10 cellular contexts compared by ENCODE assay signal in genomic region chr15:40381818-40382529, GRCh38. TPM values are rescaled to one million over a fixed set of nuclear protein-coding genes. Genes with fewer than 3 reads are reported as not detected.
DNase-seq lines count a peak whose midpoint lies in the region; ATAC-seq and TF ChIP-seq lines count a peak whose summit lies in the region.
"Had no signal": no experiment of that assay in that cellular context is flagged by ENCODE, and none has a peak within 500 bp of the region (broad histone marks: within the 10 kb centered on the region; RNA-seq: fewer than 3 reads in every experiment).

No MANE protein-coding gene starts in this region.

- no peaks in the 10 kb centered on the region for H3F3A ChIP-seq in MM.1S (ENCODE audit: insufficient read depth, low read length)
- no peaks in the 10 kb centered on the region for H3F3A ChIP-seq in neural progenitor cell (ENCODE audit: low read depth)

- peak overlapping the region; percentile 93 for H3K4me3 Mint-ChIP-seq in endodermal cell
- peak overlapping the region; percentile 99 for H3K4me3 Mint-ChIP-seq in neural progenitor cell

- H4K20me1 ChIP-seq in DND-41 (ENCODE audit: insufficient read depth, low read length) (peaks cover 8% of the 10 kb centered on the region; the same call in 1 of the 2 replicates), MM.1S (ENCODE audit: insufficient read depth, low read length) (no peaks in the 10 kb centered on the region), neural progenitor cell (ENCODE audit: low read depth) (peaks cover 14% of the 10 kb centered on the region)

- peaks cover 16% of the 10 kb centered on the region for H3K4me1 Mint-ChIP-seq in endodermal cell
- peaks cover 24% of the 10 kb centered on the region for H3K4me1 Mint-ChIP-seq in neural progenitor cell

- H2AFZ ChIP-seq in DND-41 (ENCODE audit: low read depth, low read length), result peak overlapping the region; percentile 98
- H2AFZ ChIP-seq in MM.1S (ENCODE audit: low read length), result peak overlapping the region; percentile 86
- peak overlapping the region; percentile 75 for H2AFZ ChIP-seq in neural progenitor cell (replicated peaks)

- H3K4me3 ChIP-seq in DND-41 (ENCODE audit: low read depth in 1 of 2, low read length in 2 of 2) (peak overlapping the region in 1 of 2 experiments; percentile 65; a peak in 2 of 4 replicates), MM.1S (ENCODE audit: low read length) (no peak overlapping the region), endodermal cell (ENCODE audit: low read length) (no peak overlapping the region), neural progenitor cell (no peak overlapping the region)

- DNase-seq in DND-41, result no peak
- no peak for DNase-seq in MM.1S
- DNase-seq in endodermal cell, result no peak
- no peak for DNase-seq in neural progenitor cell (ENCODE audit: low spot score)
- no peak for DNase-seq in foreskin keratinocyte
- no peak for DNase-seq in SKM-1 treated with dmso at 0.1 percent for 144 hours (lab: John Stamatoyannopoulos, UW; ENCODE audit: unreplicated experiment)

- H3K36me3 Mint-ChIP-seq in endodermal cell (ENCODE audit: low read depth) (peaks cover 23% of the 10 kb centered on the region), neural progenitor cell (peaks cover 14% of the 10 kb centered on the region)

- TF ChIP-seq CTCF in DND-41 (IDR thresholded peaks at IDR 0.05; ENCODE audit: borderline replicate concordance, extremely low read depth, low read length, poor library complexity, severe bottlenecking) (no peak), MM.1S (IDR thresholded peaks at IDR 0.05; ENCODE audit: low read length) (no peak), endodermal cell (conservative IDR thresholded peaks at IDR 0.05) (no peak), neural progenitor cell (IDR thresholded peaks at IDR 0.05) (no peak), foreskin keratinocyte (conservative IDR thresholded peaks at IDR 0.05) (no peak)

- peaks cover 2% of the 10 kb centered on the region for H3K9me3 Mint-ChIP-seq in endodermal cell
- H3K9me3 Mint-ChIP-seq in neural progenitor cell, result no peaks in the 10 kb centered on the region

- no peaks in the 10 kb centered on the region for H3K27me3 Mint-ChIP-seq in endodermal cell (ENCODE audit: insufficient read depth)
- peaks cover 4% of the 10 kb centered on the region for H3K27me3 Mint-ChIP-seq in neural progenitor cell (ENCODE audit: insufficient read depth, low read depth)

- H3K4me2 ChIP-seq in DND-41 (ENCODE audit: insufficient read depth, low read length), result peak overlapping the region; percentile 50; the same call in 1 of the 2 replicates
- peak overlapping the region; percentile 26; the same call in 1 of the 2 replicates for H3K4me2 ChIP-seq in MM.1S (ENCODE audit: low read depth, low read length)
- no peak overlapping the region for H3K4me2 ChIP-seq in neural progenitor cell

- no peaks in the 10 kb centered on the region for H3K9me2 ChIP-seq in MM.1S (replicated peaks; ENCODE audit: insufficient read depth, low read length)

- H3K36me3 ChIP-seq in DND-41 (ENCODE audit: insufficient read depth, low read length) (peaks cover 25% of the 10 kb centered on the region), MM.1S (replicated peaks; ENCODE audit: insufficient read depth, low read length) (no peaks in the 10 kb centered on the region), endodermal cell (ENCODE audit: control insufficient read depth, insufficient read depth, low read length) (peaks cover 18% of the 10 kb centered on the region), neural progenitor cell (peaks cover 6% of the 10 kb centered on the region)

- ATAC-seq in DND-41 (ENCODE audit: insufficient read depth, low read depth) (no peak), foreskin keratinocyte (no peak), HG03571 (IDR thresholded peaks at IDR 0.05; ENCODE audit: unreplicated experiment) (no peak), GM21529 (IDR thresholded peaks at IDR 0.05; ENCODE audit: unreplicated experiment) (no peak)

- H3K79me2 ChIP-seq in DND-41 (ENCODE audit: insufficient read depth, low read length) (peaks cover 36% of the 10 kb centered on the region), MM.1S (ENCODE audit: low read length) (peaks cover 30% of the 10 kb centered on the region), neural progenitor cell (ENCODE audit: low read depth) (peaks cover 32% of the 10 kb centered on the region)

- H3K9me3 ChIP-seq in DND-41 (ENCODE audit: insufficient read depth, low read length, severe bottlenecking), result no peaks in the 10 kb centered on the region
- H3K9me3 ChIP-seq in MM.1S (replicated peaks; ENCODE audit: insufficient read depth, low read length), result no peaks in the 10 kb centered on the region
- H3K9me3 ChIP-seq in endodermal cell (ENCODE audit: control insufficient read depth, low read length), result peaks cover 8% of the 10 kb centered on the region
- no peaks in the 10 kb centered on the region for H3K9me3 ChIP-seq in neural progenitor cell (ENCODE audit: low read depth)

- no peaks in the 10 kb centered on the region for H3K27me3 ChIP-seq in DND-41 (ENCODE audit: insufficient read depth, low read length, poor library complexity)
- no peaks in the 10 kb centered on the region for H3K27me3 ChIP-seq in MM.1S (replicated peaks; ENCODE audit: insufficient read depth, low read length)
- H3K27me3 ChIP-seq in endodermal cell (ENCODE audit: control insufficient read depth, insufficient read depth, low read length, poor library complexity, severe bottlenecking), result no peaks in the 10 kb centered on the region
- H3K27me3 ChIP-seq in neural progenitor cell, result no peaks in the 10 kb centered on the region
- H3K27me3 ChIP-seq in foreskin keratinocyte, result no peaks in the 10 kb centered on the region

- H3K4me1 ChIP-seq in DND-41 (ENCODE audit: insufficient read depth, low read length) (peaks cover 25% of the 10 kb centered on the region), MM.1S (ENCODE audit: low read length) (no peaks in the 10 kb centered on the region), endodermal cell (ENCODE audit: control insufficient read depth, insufficient read depth, low read length) (no peaks in the 10 kb centered on the region), neural progenitor cell (peaks cover 14% of the 10 kb centered on the region), foreskin keratinocyte (peaks cover 6% of the 10 kb centered on the region)

- WGBS in endodermal cell (ENCODE audit: insufficient coverage in 1 of 2, insufficient read length in 1 of 2), 2 experiments, result 96 to 100% methylated on average over 4 to 10 of the region's 11 CpGs

- H3K27ac Mint-ChIP-seq in endodermal cell (peak overlapping the region; percentile 93), neural progenitor cell (no peak overlapping the region)

- peak overlapping the region; percentile 59; the same call in 1 of the 2 replicates for H3K27ac ChIP-seq in DND-41 (ENCODE audit: low read length)
- H3K27ac ChIP-seq in MM.1S (ENCODE audit: low read length), result no peak overlapping the region
- no peak overlapping the region for H3K27ac ChIP-seq in endodermal cell (ENCODE audit: low read depth, low read length)
- H3K27ac ChIP-seq in neural progenitor cell, result no peak overlapping the region
- H3K27ac ChIP-seq in foreskin keratinocyte, result no peak overlapping the region

- H3K9ac ChIP-seq in DND-41 (ENCODE audit: low read depth, low read length) (no peak overlapping the region; the same call in 1 of the 2 replicates), MM.1S (ENCODE audit: low read length) (no peak overlapping the region), endodermal cell (ENCODE audit: extremely low read depth, low read length, poor library complexity, severe bottlenecking) (no peak overlapping the region), neural progenitor cell (no peak overlapping the region)

RNA-seq across cellular contexts. Expression of gene KNSTRN, which starts 0.5 kb away (rescaled TPM):
- total RNA-seq in endodermal cell (10 to 100 TPM; 57.6 to 92.4 TPM), neural progenitor cell (ENCODE audit: low replicate concordance) (129 and 152 TPM in 2 replicates), foreskin keratinocyte (69.1 and 85.9 TPM in 2 replicates)
- 80.7 TPM for polyA plus RNA-seq in endodermal cell (2013, experiment 1 of 2)
- polyA plus RNA-seq in endodermal cell (2013, experiment 2 of 2), result 81.0 TPM
- polyA plus RNA-seq in foreskin keratinocyte, result 47.9 and 67.9 TPM in 2 replicates

RNA-seq across cellular contexts. Expression of gene IVD, which starts 23.6 kb away (rescaled TPM):
- total RNA-seq in endodermal cell (10 to 100 TPM; 90.6 to 98.7 TPM), neural progenitor cell (ENCODE audit: low replicate concordance) (18.0 and 38.4 TPM in 2 replicates), foreskin keratinocyte (14.3 and 24.5 TPM in 2 replicates)
- 63.5 TPM for polyA plus RNA-seq in endodermal cell (2013, experiment 1 of 2)
- 51.7 TPM for polyA plus RNA-seq in endodermal cell (2013, experiment 2 of 2)
- polyA plus RNA-seq in foreskin keratinocyte, result 9.5 and 16.1 TPM in 2 replicates

RNA-seq across cellular contexts. Expression of gene DISP2, which starts 24.0 kb away (rescaled TPM):
- total RNA-seq in endodermal cell, result under 1 TPM; 0.04 to 0.40 TPM
- 1.1 TPM for polyA plus RNA-seq in endodermal cell (2013, experiment 1 of 2)
- polyA plus RNA-seq in endodermal cell (2013, experiment 2 of 2), result 1.9 TPM
- total RNA-seq in neural progenitor cell (ENCODE audit: low replicate concordance), result 0.06 TPM in 1 of 2 replicates, not detected in the other
- 0.65 and 1.5 TPM in 2 replicates for total RNA-seq in foreskin keratinocyte
- polyA plus RNA-seq in foreskin keratinocyte, result 1.9 and 6.6 TPM in 2 replicates

RNA-seq across cellular contexts. Expression of gene PHGR1, which starts 31.1 kb away (rescaled TPM):
- total RNA-seq in endodermal cell (not detected), neural progenitor cell (ENCODE audit: low replicate concordance) (not detected in 2 replicates), foreskin keratinocyte (not detected in 2 replicates)
- polyA plus RNA-seq in endodermal cell (2013, experiment 1 of 2), result not detected
- polyA plus RNA-seq in endodermal cell (2013, experiment 2 of 2), result not detected
- not detected in 2 replicates for polyA plus RNA-seq in foreskin keratinocyte
- total RNA-seq: dermis microvascular lymphatic vessel endothelial cell had no signal
- polyA plus RNA-seq: CD14-positive monocyte had no signal

RNA-seq across cellular contexts. Expression of gene CCDC9B, which starts 41.2 kb away (rescaled TPM):
- total RNA-seq in endodermal cell, result under 1 TPM; 0.15 to 0.42 TPM
- polyA plus RNA-seq in endodermal cell (2013, experiment 1 of 2), result 0.57 TPM
- polyA plus RNA-seq in endodermal cell (2013, experiment 2 of 2), result 0.12 TPM
- 0.25 TPM in 1 of 2 replicates, not detected in the other for total RNA-seq in neural progenitor cell (ENCODE audit: low replicate concordance)
- 48.7 and 61.7 TPM in 2 replicates for total RNA-seq in foreskin keratinocyte
- 21.3 and 25.0 TPM in 2 replicates for polyA plus RNA-seq in foreskin keratinocyte
